ENCODE assay signal across 32 cellular contexts in the genomic region with DNA sequence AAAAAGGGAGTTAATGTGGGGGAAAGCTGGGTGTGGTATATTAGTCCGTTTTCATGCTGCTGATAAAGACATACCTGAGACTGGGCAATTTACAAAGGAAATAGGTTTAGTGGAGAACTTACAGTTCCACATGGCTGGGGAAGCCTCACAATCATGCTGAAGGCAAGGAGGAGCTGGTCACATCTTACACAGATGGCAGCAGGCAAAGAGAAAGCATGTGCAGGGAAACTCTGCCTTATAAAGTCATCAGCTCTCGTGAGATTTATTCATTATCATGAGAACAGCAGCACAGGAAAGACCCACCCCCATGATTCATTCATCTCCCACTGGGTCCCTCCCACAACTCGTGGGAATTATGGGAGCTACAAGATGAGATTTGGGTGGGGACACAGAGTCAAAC.
"Had no signal": no experiment of that assay in that cellular context is flagged by ENCODE, and none has a peak within 500 bp of the region (broad histone marks: within the 10 kb centered on the region; RNA-seq: fewer than 3 reads in every experiment).

No MANE protein-coding gene starts in this region.

- H3K4me1 ChIP-seq: adrenal gland, ascending aorta, body of pancreas, breast epithelium had no signal

- H3K4me3 ChIP-seq: adrenal gland, ascending aorta, body of pancreas, breast epithelium, cardiac muscle cell had no signal

- H3K27ac ChIP-seq: adrenal gland, ascending aorta, body of pancreas, brain microvascular endothelial cell, breast epithelium, cardiac muscle cell had no signal

- DNase-seq: activated effector memory CD4-positive, alpha-beta T cell treated with anti-CD3 and anti-CD28 coated beads, Interleukin-2, amount 50 U/mL, for 16 hours; activated effector memory CD4-positive, alpha-beta T cell treated with Interleukin-2 at 50 U/mL for 16 hours; activated gamma-delta T cell; activated gamma-delta T cell treated with Interleukin-2 at 50 U/mL for 16 hours; activated naive CD4-positive, alpha-beta T cell; activated naive CD4-positive, alpha-beta T cell treated with anti-CD3 and anti-CD28 coated beads for 36 hours; activated naive CD4-positive, alpha-beta T cell treated with anti-CD3 and anti-CD28 coated beads, Interleukin-2, amount 10 ng/mL, durations not matched to agents 7 days and 5 days; activated naive CD4-positive, alpha-beta T cell treated with anti-CD3 and anti-CD28 coated beads, Interleukin-2, amount 50 U/mL, for 16 hours; activated naive CD4-positive, alpha-beta T cell treated with Interleukin-2 at 50 U/mL for 16 hours; activated naive CD8-positive, alpha-beta T cell treated with anti-CD3 and anti-CD28 coated beads for 36 hours; activated naive CD8-positive, alpha-beta T cell treated with anti-CD3 and anti-CD28 coated beads, Interleukin-2, amount 10 ng/mL, durations not matched to agents 7 days and 5 days; activated naive CD8-positive, alpha-beta T cell treated with anti-CD3 and anti-CD28 coated beads, Interleukin-2, amount 50 U/mL, for 24 hours; activated T-cell treated with anti-CD3 and anti-CD28 coated beads, Interleukin-2, amount 50 U/mL, for 4 hours; activated T-cell treated with anti-CD3 and anti-CD28 coated beads, Interleukin-2, amount 50 U/mL, for 48 hours; activated T-cell treated with anti-CD3 and anti-CD28 coated beads, Interleukin-2, amount 50 U/mL, for 72 hours; adrenal gland; amniotic stem cell; amygdala; anterior cingulate cortex; aorta; body of pancreas; brain microvascular endothelial cell; caudate nucleus; central memory CD4-positive, alpha-beta T cell; cerebellar nuclear complex had no signal

- H3K9me3 ChIP-seq: adrenal gland, ascending aorta, body of pancreas had no signal

- H3K36me3 ChIP-seq: adrenal gland, ascending aorta, brain microvascular endothelial cell, breast epithelium, cardiac muscle cell had no signal

- H3K27me3 ChIP-seq: adrenal gland, ascending aorta, body of pancreas, brain microvascular endothelial cell, cardiac muscle cell had no signal

- FAIRE-seq: astrocyte, bronchial epithelial cell had no signal

- ATAC-seq: activated naive CD4-positive, alpha-beta T cell treated with anti-CD3 and anti-CD28 coated beads, Interleukin-2, amount 50 U/mL, for 72 hours; activated naive CD8-positive, alpha-beta T cell treated with anti-CD3 and anti-CD28 coated beads, Interleukin-2, amount 50 U/mL, for 24 hours; activated T-cell treated with anti-CD3 and anti-CD28 coated beads, Interleukin-2, amount 50 U/mL, for 4 hours; activated T-cell treated with anti-CD3 and anti-CD28 coated beads, Interleukin-2, amount 50 U/mL, for 72 hours; activated T-helper 17 cell treated with anti-CD3 and anti-CD28 coated beads, Interleukin-2, amount 50 U/mL, for 72 hours; body of pancreas had no signal
